ENCODE assay signal across 21 cellular contexts in genomic region chr20:58898629-58899028, GRCh38. TPM values are rescaled to one million over a fixed set of nuclear protein-coding genes. Genes with fewer than 3 reads are reported as not detected.
DNase-seq lines count a peak whose midpoint lies in the region; ATAC-seq and TF ChIP-seq lines count a peak whose summit lies in the region.
"Had no signal": no experiment of that assay in that cellular context is flagged by ENCODE, and none has a peak within 500 bp of the region (broad histone marks: within the 10 kb centered on the region; RNA-seq: fewer than 3 reads in every experiment).

No MANE protein-coding gene starts in this region.

- H4K5ac ChIP-seq in mesendoderm (ENCODE audit: low read length): no peak overlapping the region

- H3K18ac ChIP-seq in mesendoderm (ENCODE audit: low read length): no peak overlapping the region

- H3K4me3 Mint-ChIP-seq in activated naive CD8-positive, alpha-beta T cell treated with anti-CD3 and anti-CD28 coated beads for 36 hours: no peak overlapping the region
- peak overlapping the region; percentile 53 for H3K4me3 Mint-ChIP-seq in type B pancreatic cell
- H3K4me3 Mint-ChIP-seq: stimulated activated effector memory CD8-positive, alpha-beta T cell treated with anti-CD3 and anti-CD28 coated beads, Interleukin-12 subunit alpha, Interleukin-12 subunit beta, amount 100 ng/mL, for 72 hours had no signal

- TF ChIP-seq CTCF in heart right ventricle (IDR thresholded peaks at IDR 0.05) (no peak), type B pancreatic cell (conservative IDR thresholded peaks at IDR 0.05) (no peak)

- no peak overlapping the region for H3K9ac ChIP-seq in mesendoderm (ENCODE audit: low read length)

- H3K36me3 ChIP-seq in heart right ventricle: peaks cover 0 to 79% (median 13%) of the 10 kb centered on the region in 9 donors
- H3K36me3 ChIP-seq in mesendoderm (ENCODE audit: control insufficient read depth, insufficient read depth, low read length): peaks cover 18% of the 10 kb centered on the region

- no peak overlapping the region for H4K8ac ChIP-seq in mesendoderm (ENCODE audit: low read depth, low read length)

- H2AK5ac ChIP-seq in mesendoderm (ENCODE audit: low read length): no peak overlapping the region

- H3K9me3 ChIP-seq in heart right ventricle: no peaks in the 10 kb centered on the region

- H3K4me2 ChIP-seq in mesendoderm (ENCODE audit: low read length): no peak overlapping the region

- WGBS in heart right ventricle, 2 donors: 27 to 44% methylated on average over 13 of the region's 13 CpGs
- WGBS in mesendoderm (ENCODE audit: extremely low coverage, insufficient coverage, low lambda C conversion rate): no CpG with 5 or more reads among the region's 13 CpGs

- no peak overlapping the region for H2BK120ac ChIP-seq in mesendoderm (ENCODE audit: low read depth, low read length)

- no peak overlapping the region for H3K56ac ChIP-seq in mesendoderm (ENCODE audit: low read length)

- peak overlapping the region; percentile 81 for H3K23ac ChIP-seq in mesendoderm (ENCODE audit: low read length)

- peaks cover 81% of the 10 kb centered on the region for H3K4me1 Mint-ChIP-seq in activated naive CD8-positive, alpha-beta T cell treated with anti-CD3 and anti-CD28 coated beads for 36 hours
- H3K4me1 Mint-ChIP-seq in type B pancreatic cell (ENCODE audit: unreplicated experiment): peaks cover 86% of the 10 kb centered on the region

- no peaks in the 10 kb centered on the region for H3K9me3 Mint-ChIP-seq in activated naive CD8-positive, alpha-beta T cell treated with anti-CD3 and anti-CD28 coated beads for 36 hours
- no peaks in the 10 kb centered on the region for H3K9me3 Mint-ChIP-seq in type B pancreatic cell
- H3K9me3 Mint-ChIP-seq: activated naive CD4-positive, alpha-beta T cell treated with anti-CD3 and anti-CD28 coated beads, Interleukin-2, amount 50 U/mL, for 72 hours; stimulated activated effector memory CD8-positive, alpha-beta T cell treated with anti-CD3 and anti-CD28 coated beads, Interleukin-12 subunit alpha, Interleukin-12 subunit beta, amount 100 ng/mL, for 72 hours had no signal

- no peak overlapping the region for H2BK5ac ChIP-seq in mesendoderm (ENCODE audit: low read length)

- no peak for DNase-seq in heart right ventricle
- no peak for DNase-seq in left cardiac atrium
- no peak for DNase-seq in activated naive CD8-positive, alpha-beta T cell treated with anti-CD3 and anti-CD28 coated beads for 36 hours
- DNase-seq in mesendoderm: no peak
- DNase-seq in type B pancreatic cell (ENCODE audit: extremely low spot score, unreplicated experiment): no peak
- no peak for DNase-seq in SIG-M5 treated with dmso at 0.1 percent for 504 hours (lab: John Stamatoyannopoulos, UW; ENCODE audit: unreplicated experiment)
- DNase-seq: activated CD4-positive, CD25-positive, alpha-beta regulatory T cell treated with anti-CD3 and anti-CD28 coated beads, Interleukin-2, amount 50 U/mL, for 72 hours; activated T-cell treated with anti-CD3 and anti-CD28 coated beads for 4 hours; central memory CD4-positive, alpha-beta T cell; foreskin melanocyte; Karpas-422; NCI-H1417; NCI-H2171 treated with DMSO at 0.1 percent for 48 hours; occipital lobe; SHP77 treated with DMSO at 0.1 percent for 48 hours had no signal

- peaks cover 28 to 100% (median 91%) of the 10 kb centered on the region in 9 donors for H3K4me1 ChIP-seq in heart right ventricle
- peaks cover 17% of the 10 kb centered on the region for H3K4me1 ChIP-seq in mesendoderm (ENCODE audit: control insufficient read depth, low read depth, low read length)

- H3K36me3 Mint-ChIP-seq in activated naive CD8-positive, alpha-beta T cell treated with anti-CD3 and anti-CD28 coated beads for 36 hours: peaks cover 56% of the 10 kb centered on the region
- peaks cover 61% of the 10 kb centered on the region for H3K36me3 Mint-ChIP-seq in type B pancreatic cell

- H3K27ac Mint-ChIP-seq in activated naive CD8-positive, alpha-beta T cell treated with anti-CD3 and anti-CD28 coated beads for 36 hours: peak overlapping the region; percentile 72
- peak overlapping the region; percentile 38 for H3K27ac Mint-ChIP-seq in type B pancreatic cell

- H3K4ac ChIP-seq in mesendoderm (ENCODE audit: low read depth, low read length): no peak overlapping the region

- peaks cover 23% of the 10 kb centered on the region for H3K79me1 ChIP-seq in mesendoderm (ENCODE audit: low read length)

- ATAC-seq in heart right ventricle (peak in 2 of 8 donors; percentile 16 to 20), left cardiac atrium (no peak), HG03196 (IDR thresholded peaks at IDR 0.05; ENCODE audit: unreplicated experiment) (no peak), GM18909 (IDR thresholded peaks at IDR 0.05; ENCODE audit: poor library complexity, unreplicated experiment) (no peak)
- ATAC-seq: activated naive CD4-positive, alpha-beta T cell treated with anti-CD3 and anti-CD28 coated beads, Interleukin-2, amount 50 U/mL, for 72 hours; stimulated activated effector memory CD8-positive, alpha-beta T cell treated with anti-CD3 and anti-CD28 coated beads, Interleukin-12 subunit alpha, Interleukin-12 subunit beta, amount 100 ng/mL, for 72 hours had no signal

- peaks cover 90% of the 10 kb centered on the region for H3K79me2 ChIP-seq in mesendoderm (ENCODE audit: control insufficient read depth, insufficient read depth, low read length)

- no peaks in the 10 kb centered on the region for H3K27me3 ChIP-seq in heart right ventricle
- H3K27me3 ChIP-seq in mesendoderm (ENCODE audit: insufficient read depth, low read length, poor library complexity): no peaks in the 10 kb centered on the region

- H3K27ac ChIP-seq in heart right ventricle: peak overlapping the region in 6 of 10 donors; percentile 5 to 100 (median 38)
- H3K27ac ChIP-seq in mesendoderm (ENCODE audit: low read depth, low read length): no peak overlapping the region

- no peaks in the 10 kb centered on the region for H3K27me3 Mint-ChIP-seq in activated naive CD8-positive, alpha-beta T cell treated with anti-CD3 and anti-CD28 coated beads for 36 hours
- no peaks in the 10 kb centered on the region for H3K27me3 Mint-ChIP-seq in type B pancreatic cell

- intact Hi-C loops in heart right ventricle (cut with DNase I) (loop anchor here in 2 of 10 donors (5.0 to 10.0 kb wide), 2 partner anchors 84 to 116 kb away; partner anchors contain the start of genes NELFCD (in 2 of the 2) and TUBB1 (in 1 of the 2)), left cardiac atrium (cut with DNase I) (loop anchor here (5.0 to 10.0 kb wide), 2 partner anchors 86 to 89 kb away; partner anchors contain the start of gene NELFCD (in 1 of the 2))

- H3K4me3 ChIP-seq in heart right ventricle (peak overlapping the region in 1 of 10 donors; percentile 5), mesendoderm (ENCODE audit: low read length) (no peak overlapping the region)
- H3K4me3 ChIP-seq: lung, skin epidermis had no signal

- H2BK15ac ChIP-seq in mesendoderm (replicated peaks; ENCODE audit: low read depth): no peak overlapping the region

RNA-seq across cellular contexts. Expression of gene GNAS, which starts 46.1 kb away (rescaled TPM):
- total RNA-seq in heart right ventricle: 1,000 to 10,000 TPM; 1,348 to 2,208 (median 1,783) TPM
- polyA plus RNA-seq in heart right ventricle: 1,000 to 10,000 TPM; 1,614 to 5,181 TPM
- 1,000 to 10,000 TPM; 1,020 to 1,609 TPM for total RNA-seq in left cardiac atrium
- total RNA-seq in activated naive CD8-positive, alpha-beta T cell treated with anti-CD3 and anti-CD28 coated beads for 36 hours: 100 to 1,000 TPM; 779 to 785 TPM
- polyA plus RNA-seq in mesendoderm (2013, experiment 1 of 2): 871 TPM
- 882 TPM for polyA plus RNA-seq in mesendoderm (2013, experiment 2 of 2)
- total RNA-seq in type B pancreatic cell (ENCODE audit: low replicate concordance): 1,005 and 1,406 TPM in 2 replicates

RNA-seq across cellular contexts. Expression of gene GNAS-AS1, which starts 47.9 kb away (rescaled TPM):
- total RNA-seq in heart right ventricle: 1 to 10 TPM in 1 of 10 donors, under 1 TPM in 9; 0.15 to 1.5 (median 0.41) TPM
- 1 to 10 TPM in 1 of 2 donors, under 1 TPM in 1; 0.06 to 1.1 TPM for polyA plus RNA-seq in heart right ventricle
- total RNA-seq in left cardiac atrium: under 1 TPM; 0.37 to 0.80 TPM
- 1 to 10 TPM; 1.0 to 1.3 TPM for total RNA-seq in activated naive CD8-positive, alpha-beta T cell treated with anti-CD3 and anti-CD28 coated beads for 36 hours
- polyA plus RNA-seq in mesendoderm (2013, experiment 1 of 2): 1.6 TPM
- polyA plus RNA-seq in mesendoderm (2013, experiment 2 of 2): 1.6 TPM
- total RNA-seq in type B pancreatic cell (ENCODE audit: low replicate concordance): 1.7 and 6.1 TPM in 2 replicates
